Comparison of ENCODE assay signal across 10 cellular contexts in the genomic region with DNA sequence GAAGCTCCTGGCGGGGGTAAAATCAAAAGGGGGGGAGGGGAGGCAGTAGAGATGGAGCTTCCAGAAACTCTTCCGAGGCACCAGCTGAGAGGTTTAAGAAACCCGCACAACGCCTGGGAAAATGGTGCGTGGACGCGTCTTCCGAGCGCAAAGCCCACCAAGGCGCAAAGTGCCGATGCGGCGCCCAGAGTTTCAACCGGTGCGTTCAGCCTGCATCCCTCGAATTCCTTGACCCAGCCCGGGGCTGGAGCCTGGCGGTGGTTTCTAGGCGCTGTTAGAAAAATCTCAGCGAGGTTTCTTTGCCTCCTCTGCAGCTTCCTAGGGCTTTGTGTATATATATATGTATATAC. TPM values are rescaled to one million over a fixed set of nuclear protein-coding genes. Genes with fewer than 3 reads are reported as not detected.
A peak's percentile ranks its signal among the peaks of the same experiment; 100 is the strongest.
DNase-seq lines count a peak whose midpoint lies in the region; ATAC-seq and TF ChIP-seq lines count a peak whose summit lies in the region.
"Had no signal": no experiment of that assay in that cellular context is flagged by ENCODE, and none has a peak within 500 bp of the region (broad histone marks: within the 10 kb centered on the region; RNA-seq: fewer than 3 reads in every experiment).

No MANE protein-coding gene starts in this region.

- dilution Hi-C loops in IMR-90 (cut with HindIII; ENCODE audit: low sequenced_read_pairs, unreplicated experiment): no loop called here

- CTCF ChIA-PET in BJ (lab: Yijun Ruan, JAX) (interaction anchor here (0.6 kb wide), 1 partner anchor 110 kb away, joined by 3 read pairs; no protein-coding TSS in a partner anchor), IMR-90 (lab: Yijun Ruan, JAX) (interaction anchor here (0.6 to 1.3 kb wide), 3 partner anchors 13 to 279 kb away, joined by 3 read pairs; no protein-coding TSS in a partner anchor), RWPE1 (lab: Yijun Ruan, JAX) (interaction anchor here (0.7 to 1.0 kb wide), 2 partner anchors 34 to 211 kb away, joined by 3 to 8 read pairs; no protein-coding TSS in a partner anchor)

- no peak overlapping the region for H2AK9ac ChIP-seq in IMR-90 (replicated peaks; ENCODE audit: low read depth, low read length, poor library complexity)

- no peak overlapping the region for H2BK20ac ChIP-seq in IMR-90 (ENCODE audit: low read depth, low read length)

- H3K27me3 ChIP-seq in BJ (ENCODE audit: control insufficient read depth, insufficient read depth, low read length) (peaks cover 20% of the 10 kb centered on the region), IMR-90 (ENCODE audit: control insufficient read depth, insufficient read depth, low read length) (peaks cover 31% of the 10 kb centered on the region), endodermal cell (ENCODE audit: control insufficient read depth, insufficient read depth, low read length, poor library complexity, severe bottlenecking) (peaks cover 61% of the 10 kb centered on the region), osteoblast (ENCODE audit: insufficient read depth, low read length) (peaks cover 66% of the 10 kb centered on the region)

- peak overlapping the region; percentile 64 for H3K4me3 Mint-ChIP-seq in endodermal cell

- H3K4ac ChIP-seq in IMR-90 (ENCODE audit: low read depth, low read length): no peak overlapping the region

- intact Hi-C loops in IMR-90 (cut with micrococcal nuclease): loop anchor here (10.0 kb wide), 1 partner anchor 210 kb away; no protein-coding TSS in a partner anchor

- no peaks in the 10 kb centered on the region for H3K9me3 Mint-ChIP-seq in endodermal cell

- no TSS peak for BruUV-seq in IMR-90 (replicated peaks; lab: Mats Ljungman, UMichigan)

- peaks cover 3% of the 10 kb centered on the region for H3K4me1 Mint-ChIP-seq in endodermal cell

- H3K23ac ChIP-seq in IMR-90 (ENCODE audit: low read depth, low read length): no peak overlapping the region

- no peak for TF ChIP-seq CTCF in BJ (IDR thresholded peaks at IDR 0.05; ENCODE audit: insufficient read depth, low read depth, low read length)
- no peak for TF ChIP-seq CTCF in IMR-90 (conservative IDR thresholded peaks at IDR 0.05; ENCODE audit: low read depth, low read length)
- TF ChIP-seq CTCF in endodermal cell (conservative IDR thresholded peaks at IDR 0.05): no peak
- TF ChIP-seq CTCF in osteoblast (IDR thresholded peaks at IDR 0.05; ENCODE audit: extremely low read depth, low read depth, low read length): no peak
- TF ChIP-seq CTCF in RWPE1 (conservative IDR thresholded peaks at IDR 0.05; ENCODE audit: low read depth): no peak

- ATAC-seq in IMR-90 (ENCODE audit: low read depth) (peak; percentile 48), GM19397 (IDR thresholded peaks at IDR 0.05; ENCODE audit: unreplicated experiment) (no peak)

- H2BK15ac ChIP-seq in IMR-90 (ENCODE audit: low read depth, low read length): no peak overlapping the region

- H3K9me1 ChIP-seq in IMR-90 (ENCODE audit: insufficient read depth, low read length): no peaks in the 10 kb centered on the region

- H3K9ac ChIP-seq in IMR-90 (ENCODE audit: low read depth, low read length) (no peak overlapping the region), endodermal cell (ENCODE audit: extremely low read depth, low read length, poor library complexity, severe bottlenecking) (no peak overlapping the region)

- DNase-seq in BJ (ENCODE audit: low read depth): no peak
- no peak for DNase-seq in IMR-90
- DNase-seq in endodermal cell: peak; percentile 78
- peak; percentile 76 for DNase-seq in osteoblast (ENCODE audit: insufficient read length, low spot score, missing footprints)
- DNase-seq in Kasumi-1 (lab: John Stamatoyannopoulos, UW): no peak
- DNase-seq in RWPE1 (ENCODE audit: low spot score): no peak
- no peak for DNase-seq in NCI-H2196 (lab: John Stamatoyannopoulos, UW; ENCODE audit: unreplicated experiment)
- DNase-seq: OCI-M1 had no signal

- no peak overlapping the region for H4K5ac ChIP-seq in IMR-90 (ENCODE audit: low read depth, low read length)

- no peaks in the 10 kb centered on the region for H3K9me3 ChIP-seq in IMR-90 (ENCODE audit: control insufficient read depth, insufficient read depth, low read length)
- no peaks in the 10 kb centered on the region for H3K9me3 ChIP-seq in endodermal cell (ENCODE audit: control insufficient read depth, low read length)
- no peaks in the 10 kb centered on the region for H3K9me3 ChIP-seq in osteoblast (ENCODE audit: low read depth, low read length)
- H3K9me3 ChIP-seq: right lobe of liver had no signal

- no peak for TF ChIP-seq RAD21 in IMR-90 (IDR thresholded peaks at IDR 0.05; ENCODE audit: low read length)

- H2AK5ac ChIP-seq in IMR-90 (ENCODE audit: low read depth, low read length): no peak overlapping the region

- no peaks in the 10 kb centered on the region for H3K79me1 ChIP-seq in IMR-90 (ENCODE audit: low read depth in 1 of 2, low read length in 2 of 2)

- no peak overlapping the region for H3K27ac Mint-ChIP-seq in endodermal cell

- H3K4me1 ChIP-seq in IMR-90 (ENCODE audit: control insufficient read depth, insufficient read depth, low read length) (no peaks in the 10 kb centered on the region; the same call in 1 of the 2 replicates), endodermal cell (ENCODE audit: control insufficient read depth, insufficient read depth, low read length) (peaks cover 3% of the 10 kb centered on the region), osteoblast (ENCODE audit: insufficient read depth, low read length) (no peaks in the 10 kb centered on the region)

- H4K8ac ChIP-seq in IMR-90 (ENCODE audit: low read depth in 2 of 2, low read length in 2 of 2): no peak overlapping the region

- no peak overlapping the region for H2BK5ac ChIP-seq in IMR-90 (ENCODE audit: low read depth, low read length, poor library complexity, severe bottlenecking)

- H4K91ac ChIP-seq in IMR-90 (ENCODE audit: insufficient read depth, low read depth, low read length): no peak overlapping the region

- in situ Hi-C loops in IMR-90 (cut with MboI; ENCODE audit: low sequenced_read_pairs): no loop called here

- no peak overlapping the region for H3K18ac ChIP-seq in IMR-90 (ENCODE audit: low read depth, low read length)

- H3K14ac ChIP-seq in IMR-90 (replicated peaks; ENCODE audit: low read depth, low read length): no peak overlapping the region

- no peak overlapping the region for H3K27ac ChIP-seq in IMR-90 (ENCODE audit: insufficient read depth, low read length)
- H3K27ac ChIP-seq in endodermal cell (ENCODE audit: low read depth, low read length): no peak overlapping the region
- no peak overlapping the region for H3K27ac ChIP-seq in osteoblast (ENCODE audit: low read depth, low read length)
- H3K27ac ChIP-seq in RWPE1: no peak overlapping the region
- H3K27ac ChIP-seq: right lobe of liver had no signal

- no peak overlapping the region for H2BK120ac ChIP-seq in IMR-90 (ENCODE audit: low read depth, low read length)

- peaks cover 74% of the 10 kb centered on the region for H3K27me3 Mint-ChIP-seq in endodermal cell (ENCODE audit: insufficient read depth)

- peak overlapping the region; percentile 72 for H3K4me2 ChIP-seq in IMR-90 (ENCODE audit: low read depth, low read length)
- H3K4me2 ChIP-seq in osteoblast (ENCODE audit: insufficient read depth, low read length): peak overlapping the region; percentile 76

- no peaks in the 10 kb centered on the region for H3K79me2 ChIP-seq in osteoblast (ENCODE audit: insufficient read depth, low read length)

- POLR2A ChIA-PET in BJ (lab: Charles Lee) (no interaction called here), IMR-90 (lab: Charles Lee; ENCODE audit: unreplicated experiment) (no interaction called here), RWPE1 (lab: Yijun Ruan, JAX; ENCODE audit: low non-redundant PET) (no interaction called here)

- H3K36me3 Mint-ChIP-seq in endodermal cell (ENCODE audit: low read depth): no peaks in the 10 kb centered on the region

- H3K36me3 ChIP-seq in BJ (ENCODE audit: control insufficient read depth, insufficient read depth, low read length) (no peaks in the 10 kb centered on the region), IMR-90 (ENCODE audit: control insufficient read depth, insufficient read depth, low read length) (no peaks in the 10 kb centered on the region), endodermal cell (ENCODE audit: control insufficient read depth, insufficient read depth, low read length) (no peaks in the 10 kb centered on the region), osteoblast (ENCODE audit: insufficient read depth, low read length) (no peaks in the 10 kb centered on the region)
- H3K36me3 ChIP-seq: right lobe of liver had no signal

- H2AFZ ChIP-seq in IMR-90 (replicated peaks; ENCODE audit: low read length, poor library complexity) (peak overlapping the region; percentile 65), osteoblast (ENCODE audit: low read length) (no peak overlapping the region)

- H3K56ac ChIP-seq in IMR-90 (ENCODE audit: extremely low read depth, insufficient read depth, low read length): no peak overlapping the region

- H3K4me3 ChIP-seq in BJ (ENCODE audit: low read depth, low read length) (peak overlapping the region; percentile 37), IMR-90 (ENCODE audit: insufficient read depth, low read depth, low read length) (peak overlapping the region; percentile 24), endodermal cell (ENCODE audit: low read length) (peak overlapping the region; percentile 78), osteoblast (ENCODE audit: insufficient read depth, low read length) (peak overlapping the region; percentile 53)

- 4% methylated on average over 9 of the region's 20 CpGs; no CpG with 5 or more reads in 1 of the 2 experiments for WGBS in IMR-90 (ENCODE audit: extremely low coverage in 2 of 2, insufficient read length in 1 of 2), 2 experiments
- WGBS in endodermal cell (ENCODE audit: insufficient coverage in 1 of 2, insufficient read length in 1 of 2), 2 experiments: 0 to 1% methylated on average over 6 to 20 of the region's 20 CpGs

- H4K20me1 ChIP-seq in IMR-90 (ENCODE audit: insufficient read depth, low read length): no peaks in the 10 kb centered on the region
- no peaks in the 10 kb centered on the region for H4K20me1 ChIP-seq in osteoblast (ENCODE audit: insufficient read depth, low read length)

- TF ChIP-seq POLR2A in IMR-90 (IDR thresholded peaks at IDR 0.05; ENCODE audit: low read depth, low read length): no peak

TF ChIP-seq in IMR-90, 13 proteins besides CTCF, POLR2A, EP300 and RAD21 (continues in another document):
- TF ChIP-seq NFE2L2 (IDR thresholded peaks at IDR 0.05; ENCODE audit: low read depth, low read length) (no peak), SMC3 (IDR thresholded peaks at IDR 0.05; ENCODE audit: low read depth, low read length) (no peak), FOS (IDR thresholded peaks at IDR 0.05; ENCODE audit: low read depth, low read length) (no peak)

RNA-seq across cellular contexts. Expression of gene PLPPR5, which starts 0.5 kb away (rescaled TPM):
- polyA plus RNA-seq in BJ (2011; rRNA removed): not detected in 2 replicates
- not detected in 2 replicates for polyA minus RNA-seq in BJ (2011; rRNA and poly(A)+ RNA removed)
- under 0.01 TPM in 2 replicates for total RNA-seq in IMR-90 (2012; rRNA removed)
- 0.05 and 0.06 TPM in 2 replicates for polyA plus RNA-seq in IMR-90 (2012; rRNA removed)
- 0.02 and 0.03 TPM in 2 replicates for polyA plus RNA-seq in IMR-90 (2012; cell fraction: cytosol; rRNA removed)
- 0.01 TPM in 1 of 2 replicates, not detected in the other for polyA plus RNA-seq in IMR-90 (2012; cell fraction: nucleus; rRNA removed; ENCODE audit: low replicate concordance)
- total RNA-seq in endodermal cell: under 1 TPM; 0.18 to 0.31 TPM
- 1.1 TPM for polyA plus RNA-seq in endodermal cell (2013, experiment 1 of 2)
- 1.7 TPM for polyA plus RNA-seq in endodermal cell (2013, experiment 2 of 2)
- total RNA-seq in osteoblast: not detected in 2 replicates
- total RNA-seq: right lobe of liver had no signal

Comparison
In these comparisons a context has a peak if more than half of its experiments do, and no peak if none do; other contexts are left out.
1. DNase-seq: peak in endodermal cell (single experiment) and osteoblast (single experiment); none in BJ (single experiment), IMR-90 (single experiment), Kasumi-1 (0 of 2), RWPE1 (single experiment) and NCI-H2196 (single experiment).
2. H3K4me3 ChIP-seq: peak in every context shown above with its lines; median percentile 78 in endodermal cell; 53 in osteoblast; 37 in BJ; 24 in IMR-90.